Comparison of ENCODE assay signal across 1 cellular context in the genomic region with DNA sequence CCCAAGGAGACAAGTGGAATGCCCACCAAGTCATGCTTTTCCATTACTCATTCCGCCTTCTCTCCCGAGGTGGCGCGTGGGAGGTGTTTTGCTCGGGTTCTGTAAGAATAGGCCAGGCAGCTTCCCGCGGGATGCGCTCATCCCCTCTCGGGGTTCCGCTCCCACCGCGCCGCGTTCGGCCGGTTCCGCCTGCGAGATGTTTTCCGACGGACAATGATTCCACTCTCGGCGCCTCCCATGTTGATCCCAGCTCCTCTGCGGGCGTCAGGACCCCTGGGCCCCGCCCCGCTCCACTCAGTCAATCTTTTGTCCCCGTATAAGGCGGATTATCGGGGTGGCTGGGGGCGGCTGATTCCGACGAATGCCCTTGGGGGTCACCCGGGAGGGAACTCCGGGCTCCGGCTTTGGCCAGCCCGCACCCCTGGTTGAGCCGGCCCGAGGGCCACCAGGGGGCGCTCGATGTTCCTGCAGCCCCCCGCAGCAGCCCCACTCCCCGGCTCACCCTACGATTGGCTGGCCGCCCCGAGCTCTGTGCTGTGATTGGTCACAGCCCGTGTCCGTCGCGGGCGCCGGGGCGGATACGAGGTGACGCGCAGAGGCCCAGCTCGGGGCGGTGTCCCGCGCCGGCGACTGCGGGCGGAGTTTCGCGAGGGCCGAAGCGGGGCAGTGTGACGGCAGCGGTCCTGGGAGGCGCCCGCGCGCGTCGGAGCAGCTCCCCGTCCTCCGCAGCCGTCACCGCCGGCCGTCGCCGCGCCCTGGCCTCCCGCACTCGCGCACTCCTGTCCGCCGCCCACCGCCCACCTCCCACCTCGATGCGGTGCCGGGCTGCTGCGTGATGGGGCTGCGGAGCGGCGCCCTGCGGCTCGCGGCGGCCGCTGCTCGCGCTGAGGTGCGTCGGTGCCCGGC.
A peak's percentile ranks its signal among the peaks of the same experiment; 100 is the strongest.
TF ChIP-seq lines count a peak whose summit lies in the region.

A gene with protein sequence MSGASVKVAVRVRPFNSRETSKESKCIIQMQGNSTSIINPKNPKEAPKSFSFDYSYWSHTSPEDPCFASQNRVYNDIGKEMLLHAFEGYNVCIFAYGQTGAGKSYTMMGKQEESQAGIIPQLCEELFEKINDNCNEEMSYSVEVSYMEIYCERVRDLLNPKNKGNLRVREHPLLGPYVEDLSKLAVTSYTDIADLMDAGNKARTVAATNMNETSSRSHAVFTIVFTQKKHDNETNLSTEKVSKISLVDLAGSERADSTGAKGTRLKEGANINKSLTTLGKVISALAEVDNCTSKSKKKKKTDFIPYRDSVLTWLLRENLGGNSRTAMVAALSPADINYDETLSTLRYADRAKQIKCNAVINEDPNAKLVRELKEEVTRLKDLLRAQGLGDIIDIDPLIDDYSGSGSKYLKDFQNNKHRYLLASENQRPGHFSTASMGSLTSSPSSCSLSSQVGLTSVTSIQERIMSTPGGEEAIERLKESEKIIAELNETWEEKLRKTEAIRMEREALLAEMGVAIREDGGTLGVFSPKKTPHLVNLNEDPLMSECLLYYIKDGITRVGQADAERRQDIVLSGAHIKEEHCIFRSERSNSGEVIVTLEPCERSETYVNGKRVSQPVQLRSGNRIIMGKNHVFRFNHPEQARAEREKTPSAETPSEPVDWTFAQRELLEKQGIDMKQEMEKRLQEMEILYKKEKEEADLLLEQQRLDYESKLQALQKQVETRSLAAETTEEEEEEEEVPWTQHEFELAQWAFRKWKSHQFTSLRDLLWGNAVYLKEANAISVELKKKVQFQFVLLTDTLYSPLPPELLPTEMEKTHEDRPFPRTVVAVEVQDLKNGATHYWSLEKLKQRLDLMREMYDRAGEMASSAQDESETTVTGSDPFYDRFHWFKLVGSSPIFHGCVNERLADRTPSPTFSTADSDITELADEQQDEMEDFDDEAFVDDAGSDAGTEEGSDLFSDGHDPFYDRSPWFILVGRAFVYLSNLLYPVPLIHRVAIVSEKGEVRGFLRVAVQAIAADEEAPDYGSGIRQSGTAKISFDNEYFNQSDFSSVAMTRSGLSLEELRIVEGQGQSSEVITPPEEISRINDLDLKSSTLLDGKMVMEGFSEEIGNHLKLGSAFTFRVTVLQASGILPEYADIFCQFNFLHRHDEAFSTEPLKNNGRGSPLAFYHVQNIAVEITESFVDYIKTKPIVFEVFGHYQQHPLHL (N-terminal part only) (plus strand): TSS at position 666 of the 906 bp plus-strand sequence. CDS start 21,759 bp downstream, outside the sequence.

TF ChIP-seq in HepG2, 621 proteins besides CTCF, POLR2A, EP300 and RAD21 (continued from another document and continues in another):
- TF ChIP-seq, protein P1, sequence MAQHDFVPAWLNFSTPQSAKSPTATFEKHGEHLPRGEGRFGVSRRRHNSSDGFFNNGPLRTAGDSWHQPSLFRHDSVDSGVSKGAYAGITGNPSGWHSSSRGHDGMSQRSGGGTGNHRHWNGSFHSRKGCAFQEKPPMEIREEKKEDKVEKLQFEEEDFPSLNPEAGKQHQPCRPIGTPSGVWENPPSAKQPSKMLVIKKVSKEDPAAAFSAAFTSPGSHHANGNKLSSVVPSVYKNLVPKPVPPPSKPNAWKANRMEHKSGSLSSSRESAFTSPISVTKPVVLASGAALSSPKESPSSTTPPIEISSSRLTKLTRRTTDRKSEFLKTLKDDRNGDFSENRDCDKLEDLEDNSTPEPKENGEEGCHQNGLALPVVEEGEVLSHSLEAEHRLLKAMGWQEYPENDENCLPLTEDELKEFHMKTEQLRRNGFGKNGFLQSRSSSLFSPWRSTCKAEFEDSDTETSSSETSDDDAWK (CRISPR knock-in tag; IDR thresholded peaks at IDR 0.05), result no peak
- peak; percentile 83 for TF ChIP-seq RBFOX2 (IDR thresholded peaks at IDR 0.05; ENCODE audit: low read depth, low read length)
- TF ChIP-seq NFYB (CRISPR knock-in tag; IDR thresholded peaks at IDR 0.05), result peak; percentile 99
- TF ChIP-seq, protein P2, sequence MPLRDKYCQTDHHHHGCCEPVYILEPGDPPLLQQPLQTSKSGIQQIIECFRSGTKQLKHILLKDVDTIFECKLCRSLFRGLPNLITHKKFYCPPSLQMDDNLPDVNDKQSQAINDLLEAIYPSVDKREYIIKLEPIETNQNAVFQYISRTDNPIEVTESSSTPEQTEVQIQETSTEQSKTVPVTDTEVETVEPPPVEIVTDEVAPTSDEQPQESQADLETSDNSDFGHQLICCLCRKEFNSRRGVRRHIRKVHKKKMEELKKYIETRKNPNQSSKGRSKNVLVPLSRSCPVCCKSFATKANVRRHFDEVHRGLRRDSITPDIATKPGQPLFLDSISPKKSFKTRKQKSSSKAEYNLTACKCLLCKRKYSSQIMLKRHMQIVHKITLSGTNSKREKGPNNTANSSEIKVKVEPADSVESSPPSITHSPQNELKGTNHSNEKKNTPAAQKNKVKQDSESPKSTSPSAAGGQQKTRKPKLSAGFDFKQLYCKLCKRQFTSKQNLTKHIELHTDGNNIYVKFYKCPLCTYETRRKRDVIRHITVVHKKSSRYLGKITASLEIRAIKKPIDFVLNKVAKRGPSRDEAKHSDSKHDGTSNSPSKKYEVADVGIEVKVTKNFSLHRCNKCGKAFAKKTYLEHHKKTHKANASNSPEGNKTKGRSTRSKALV (CRISPR knock-in tag; IDR thresholded peaks at IDR 0.05), result peak; percentile 33; the same call in 1 of the 2 replicates
- no peak for TF ChIP-seq SP1 (IDR thresholded peaks at IDR 0.05)
- peak; percentile 87 for TF ChIP-seq SP1 (CRISPR knock-in tag; IDR thresholded peaks at IDR 0.05)
- peak; percentile 80 for TF ChIP-seq HNRNPLL (IDR thresholded peaks at IDR 0.05; ENCODE audit: low read depth, low read length, poor library complexity, severe bottlenecking)
- TF ChIP-seq, protein P3, sequence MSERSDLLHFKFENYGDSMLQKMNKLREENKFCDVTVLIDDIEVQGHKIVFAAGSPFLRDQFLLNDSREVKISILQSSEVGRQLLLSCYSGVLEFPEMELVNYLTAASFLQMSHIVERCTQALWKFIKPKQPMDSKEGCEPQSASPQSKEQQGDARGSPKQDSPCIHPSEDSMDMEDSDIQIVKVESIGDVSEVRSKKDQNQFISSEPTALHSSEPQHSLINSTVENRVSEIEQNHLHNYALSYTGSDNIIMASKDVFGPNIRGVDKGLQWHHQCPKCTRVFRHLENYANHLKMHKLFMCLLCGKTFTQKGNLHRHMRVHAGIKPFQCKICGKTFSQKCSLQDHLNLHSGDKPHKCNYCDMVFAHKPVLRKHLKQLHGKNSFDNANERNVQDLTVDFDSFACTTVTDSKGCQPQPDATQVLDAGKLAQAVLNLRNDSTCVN (CRISPR knock-in tag; IDR thresholded peaks at IDR 0.05; ENCODE audit: borderline replicate concordance), result 0 out of 2 replicates have a peak, but pooled peaks have one; percentile 13
- peak; percentile 86 for TF ChIP-seq ZSCAN9 (CRISPR knock-in tag; IDR thresholded peaks at IDR 0.05; ENCODE audit: borderline replicate concordance)
- TF ChIP-seq, protein P4, sequence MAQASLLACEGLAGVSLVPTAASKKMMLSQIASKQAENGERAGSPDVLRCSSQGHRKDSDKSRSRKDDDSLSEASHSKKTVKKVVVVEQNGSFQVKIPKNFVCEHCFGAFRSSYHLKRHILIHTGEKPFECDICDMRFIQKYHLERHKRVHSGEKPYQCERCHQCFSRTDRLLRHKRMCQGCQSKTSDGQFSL (CRISPR knock-in tag; IDR thresholded peaks at IDR 0.05), result peak; percentile 72; the same call in 1 of the 2 replicates
- TF ChIP-seq ZFYVE20 (CRISPR knock-in tag; IDR thresholded peaks at IDR 0.05; ENCODE audit: borderline replicate concordance, low read depth), result no peak
- peak; percentile 79 for TF ChIP-seq HDAC1 (CRISPR knock-in tag; IDR thresholded peaks at IDR 0.05)
- no peak for TF ChIP-seq SMARCC2 (IDR thresholded peaks at IDR 0.05)
- TF ChIP-seq, protein P5, sequence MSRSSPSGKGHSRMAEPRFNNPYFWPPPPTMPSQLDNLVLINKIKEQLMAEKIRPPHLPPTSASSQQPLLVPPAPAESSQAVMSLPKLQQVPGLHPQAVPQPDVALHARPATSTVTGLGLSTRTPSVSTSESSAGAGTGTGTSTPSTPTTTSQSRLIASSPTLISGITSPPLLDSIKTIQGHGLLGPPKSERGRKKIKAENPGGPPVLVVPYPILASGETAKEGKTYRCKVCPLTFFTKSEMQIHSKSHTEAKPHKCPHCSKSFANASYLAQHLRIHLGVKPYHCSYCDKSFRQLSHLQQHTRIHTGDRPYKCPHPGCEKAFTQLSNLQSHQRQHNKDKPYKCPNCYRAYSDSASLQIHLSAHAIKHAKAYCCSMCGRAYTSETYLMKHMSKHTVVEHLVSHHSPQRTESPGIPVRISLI (CRISPR knock-in tag; IDR thresholded peaks at IDR 0.05; ENCODE audit: borderline replicate concordance), result peak; percentile 15; the same call in 1 of the 2 replicates
- TF ChIP-seq ZNF253 (CRISPR knock-in tag; IDR thresholded peaks at IDR 0.05; ENCODE audit: borderline replicate concordance), result peak; percentile 58; the same call in 1 of the 2 replicates
- TF ChIP-seq PHB2 (IDR thresholded peaks at IDR 0.05; ENCODE audit: partially characterized antibody), result no peak
- TF ChIP-seq ZNF652 (CRISPR knock-in tag; IDR thresholded peaks at IDR 0.05; ENCODE audit: borderline replicate concordance, low read depth), result no peak
- TF ChIP-seq TP53 (CRISPR knock-in tag; conservative IDR thresholded peaks at IDR 0.05), result 0 out of 2 replicates have a peak, but pooled peaks have one; percentile 37
- 0 out of 2 replicates have a peak, but pooled peaks have one; percentile 59 for TF ChIP-seq ZNF670 (CRISPR knock-in tag; IDR thresholded peaks at IDR 0.05; ENCODE audit: borderline replicate concordance)
- TF ChIP-seq ZNF205 (CRISPR knock-in tag; IDR thresholded peaks at IDR 0.05), result 0 out of 2 replicates have a peak, but pooled peaks have one; percentile 12
- TF ChIP-seq AGO1 (IDR thresholded peaks at IDR 0.05; ENCODE audit: low read depth, low read length, poor library complexity, severe bottlenecking), result no peak
- TF ChIP-seq HOXA9 (CRISPR knock-in tag; IDR thresholded peaks at IDR 0.05; ENCODE audit: borderline replicate concordance), result no peak; the same call in 1 of the 2 replicates
- TF ChIP-seq SSRP1 (CRISPR knock-in tag; IDR thresholded peaks at IDR 0.05), result peak; percentile 69; the same call in 1 of the 2 replicates
- TF ChIP-seq, protein P6, sequence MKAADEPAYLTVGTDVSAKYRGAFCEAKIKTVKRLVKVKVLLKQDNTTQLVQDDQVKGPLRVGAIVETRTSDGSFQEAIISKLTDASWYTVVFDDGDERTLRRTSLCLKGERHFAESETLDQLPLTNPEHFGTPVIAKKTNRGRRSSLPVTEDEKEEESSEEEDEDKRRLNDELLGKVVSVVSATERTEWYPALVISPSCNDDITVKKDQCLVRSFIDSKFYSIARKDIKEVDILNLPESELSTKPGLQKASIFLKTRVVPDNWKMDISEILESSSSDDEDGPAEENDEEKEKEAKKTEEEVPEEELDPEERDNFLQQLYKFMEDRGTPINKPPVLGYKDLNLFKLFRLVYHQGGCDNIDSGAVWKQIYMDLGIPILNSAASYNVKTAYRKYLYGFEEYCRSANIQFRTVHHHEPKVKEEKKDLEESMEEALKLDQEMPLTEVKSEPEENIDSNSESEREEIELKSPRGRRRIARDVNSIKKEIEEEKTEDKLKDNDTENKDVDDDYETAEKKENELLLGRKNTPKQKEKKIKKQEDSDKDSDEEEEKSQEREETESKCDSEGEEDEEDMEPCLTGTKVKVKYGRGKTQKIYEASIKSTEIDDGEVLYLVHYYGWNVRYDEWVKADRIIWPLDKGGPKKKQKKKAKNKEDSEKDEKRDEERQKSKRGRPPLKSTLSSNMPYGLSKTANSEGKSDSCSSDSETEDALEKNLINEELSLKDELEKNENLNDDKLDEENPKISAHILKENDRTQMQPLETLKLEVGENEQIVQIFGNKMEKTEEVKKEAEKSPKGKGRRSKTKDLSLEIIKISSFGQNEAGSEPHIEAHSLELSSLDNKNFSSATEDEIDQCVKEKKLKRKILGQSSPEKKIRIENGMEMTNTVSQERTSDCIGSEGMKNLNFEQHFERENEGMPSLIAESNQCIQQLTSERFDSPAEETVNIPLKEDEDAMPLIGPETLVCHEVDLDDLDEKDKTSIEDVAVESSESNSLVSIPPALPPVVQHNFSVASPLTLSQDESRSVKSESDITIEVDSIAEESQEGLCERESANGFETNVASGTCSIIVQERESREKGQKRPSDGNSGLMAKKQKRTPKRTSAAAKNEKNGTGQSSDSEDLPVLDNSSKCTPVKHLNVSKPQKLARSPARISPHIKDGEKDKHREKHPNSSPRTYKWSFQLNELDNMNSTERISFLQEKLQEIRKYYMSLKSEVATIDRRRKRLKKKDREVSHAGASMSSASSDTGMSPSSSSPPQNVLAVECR (CRISPR knock-in tag; IDR thresholded peaks at IDR 0.05; ENCODE audit: borderline replicate concordance), result peak; percentile 84
- peak; percentile 70 for TF ChIP-seq SAP130 (CRISPR knock-in tag; IDR thresholded peaks at IDR 0.05; ENCODE audit: low read depth)
- TF ChIP-seq YY1 (IDR thresholded peaks at IDR 0.05; ENCODE audit: insufficient read depth, insufficient replicate concordance, low read depth, low read length), result peak; percentile 36
- no peak for TF ChIP-seq ZNF768 (CRISPR knock-in tag; IDR thresholded peaks at IDR 0.05)
- TF ChIP-seq ZNF703 (CRISPR knock-in tag; IDR thresholded peaks at IDR 0.05; ENCODE audit: borderline replicate concordance), result 0 out of 2 replicates have a peak, but pooled peaks have one; percentile 50
- peak; percentile 91 for TF ChIP-seq SNAI1 (CRISPR knock-in tag; IDR thresholded peaks at IDR 0.05; ENCODE audit: borderline replicate concordance)
- TF ChIP-seq ZNF816 (CRISPR knock-in tag; IDR thresholded peaks at IDR 0.05; ENCODE audit: borderline replicate concordance), result peak; percentile 56
- TF ChIP-seq, protein P7, sequence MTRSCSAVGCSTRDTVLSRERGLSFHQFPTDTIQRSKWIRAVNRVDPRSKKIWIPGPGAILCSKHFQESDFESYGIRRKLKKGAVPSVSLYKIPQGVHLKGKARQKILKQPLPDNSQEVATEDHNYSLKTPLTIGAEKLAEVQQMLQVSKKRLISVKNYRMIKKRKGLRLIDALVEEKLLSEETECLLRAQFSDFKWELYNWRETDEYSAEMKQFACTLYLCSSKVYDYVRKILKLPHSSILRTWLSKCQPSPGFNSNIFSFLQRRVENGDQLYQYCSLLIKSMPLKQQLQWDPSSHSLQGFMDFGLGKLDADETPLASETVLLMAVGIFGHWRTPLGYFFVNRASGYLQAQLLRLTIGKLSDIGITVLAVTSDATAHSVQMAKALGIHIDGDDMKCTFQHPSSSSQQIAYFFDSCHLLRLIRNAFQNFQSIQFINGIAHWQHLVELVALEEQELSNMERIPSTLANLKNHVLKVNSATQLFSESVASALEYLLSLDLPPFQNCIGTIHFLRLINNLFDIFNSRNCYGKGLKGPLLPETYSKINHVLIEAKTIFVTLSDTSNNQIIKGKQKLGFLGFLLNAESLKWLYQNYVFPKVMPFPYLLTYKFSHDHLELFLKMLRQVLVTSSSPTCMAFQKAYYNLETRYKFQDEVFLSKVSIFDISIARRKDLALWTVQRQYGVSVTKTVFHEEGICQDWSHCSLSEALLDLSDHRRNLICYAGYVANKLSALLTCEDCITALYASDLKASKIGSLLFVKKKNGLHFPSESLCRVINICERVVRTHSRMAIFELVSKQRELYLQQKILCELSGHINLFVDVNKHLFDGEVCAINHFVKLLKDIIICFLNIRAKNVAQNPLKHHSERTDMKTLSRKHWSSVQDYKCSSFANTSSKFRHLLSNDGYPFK (CRISPR knock-in tag; IDR thresholded peaks at IDR 0.05; ENCODE audit: borderline replicate concordance), result 0 out of 2 replicates have a peak, but pooled peaks have one; percentile 47
- TF ChIP-seq ZZZ3 (CRISPR knock-in tag; IDR thresholded peaks at IDR 0.05; ENCODE audit: borderline replicate concordance), result no peak
- TF ChIP-seq ZNF350 (CRISPR knock-in tag; IDR thresholded peaks at IDR 0.05; ENCODE audit: borderline replicate concordance, low read depth), result peak; percentile 85
- no peak; the same call in 1 of the 2 replicates for TF ChIP-seq ZNF790 (CRISPR knock-in tag; IDR thresholded peaks at IDR 0.05; ENCODE audit: borderline replicate concordance)
- TF ChIP-seq TARDBP (CRISPR knock-in tag; IDR thresholded peaks at IDR 0.05), result peak; percentile 70; the same call in 1 of the 2 replicates
- no peak; the same call in 1 of the 2 replicates for TF ChIP-seq KAT7 (CRISPR knock-in tag; IDR thresholded peaks at IDR 0.05; ENCODE audit: borderline replicate concordance)
